ENCODE assay signal across 8 cellular contexts in the genomic region with DNA sequence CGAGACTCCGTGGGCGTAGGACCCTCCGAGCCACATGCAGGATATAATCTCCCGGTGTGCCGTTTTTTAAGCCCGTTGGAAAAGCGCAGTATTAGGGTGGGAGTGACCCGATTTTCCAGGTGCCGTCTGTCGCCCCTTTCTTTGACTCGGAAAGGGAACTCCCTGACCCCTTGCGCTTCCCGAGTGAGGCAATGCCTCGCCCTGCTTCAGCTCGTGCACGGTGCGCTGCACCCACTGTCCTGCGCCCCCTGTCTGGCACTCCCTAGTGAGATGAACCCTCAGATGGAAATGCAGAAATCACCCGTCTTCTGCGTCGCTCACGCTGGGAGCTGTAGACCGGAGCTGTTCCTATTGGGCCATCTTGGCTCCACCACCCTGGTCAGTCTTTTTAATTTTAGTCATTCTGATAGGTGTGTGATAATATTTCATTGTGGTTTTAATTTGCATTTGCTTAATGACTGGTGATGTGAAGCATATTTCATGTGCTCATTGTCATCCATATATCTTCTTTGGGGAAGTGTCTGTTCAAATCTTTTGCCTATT. TPM values are rescaled to one million over a fixed set of nuclear protein-coding genes. Genes with fewer than 3 reads are reported as not detected.
DNase-seq lines count a peak whose midpoint lies in the region; TF ChIP-seq lines count a peak whose summit lies in the region.
"Not testable (repeated sequence)": the region's sequence is repeated elsewhere in the genome, so short reads cannot be mapped to it uniquely, and the experiment has no call there.

No MANE protein-coding gene starts in this region.

- not testable (repeated sequence) for H3K36me3 Mint-ChIP-seq in Caco-2 (ENCODE audit: insufficient read depth, unreplicated experiment)

- not testable (repeated sequence) for H2BK5ac ChIP-seq in trophoblast cell (ENCODE audit: low read depth, low read length, poor library complexity)

- CTCF ChIA-PET in Caco-2 (lab: Charles Lee), result interaction anchor here (1.5 kb wide), 1 partner anchor 24 kb away, joined by 4 read pairs; no protein-coding TSS in a partner anchor

- H3K27ac Mint-ChIP-seq in Caco-2 (ENCODE audit: unreplicated experiment), result peak overlapping the region; percentile 33

- not testable (repeated sequence) for H2BK120ac ChIP-seq in trophoblast cell (ENCODE audit: insufficient read depth, low read length, poor library complexity)

- H3K27me3 Mint-ChIP-seq in Caco-2 (ENCODE audit: insufficient read depth, unreplicated experiment), result not testable (repeated sequence)

- H3K27ac ChIP-seq in SJCRH30; trophoblast cell (ENCODE audit: low read depth, low read length): not testable (repeated sequence)

- H3K4me2 ChIP-seq in trophoblast cell (ENCODE audit: low read length), result peak overlapping the region; percentile 53

- not testable (repeated sequence) for H3K36me3 ChIP-seq in Caco-2 (ENCODE audit: control insufficient read depth, insufficient read depth, low read length); SJCRH30; iPS-15b (ENCODE audit: control insufficient read depth, insufficient read depth, low read length); trophoblast cell (ENCODE audit: control insufficient read depth in 1 of 2, insufficient read depth in 2 of 2, low read length in 2 of 2)

- H3K79me2 ChIP-seq in trophoblast cell (ENCODE audit: control insufficient read depth, insufficient read depth, low read length, poor library complexity), result not testable (repeated sequence)

- H3K4me3 Mint-ChIP-seq in Caco-2 (ENCODE audit: unreplicated experiment), result peak overlapping the region; percentile 90

- BruUV-seq in Caco-2 (replicated peaks; lab: Mats Ljungman, UMichigan), result not testable (repeated sequence)

- not testable (repeated sequence) for H3K27me3 ChIP-seq in Caco-2 (replicated peaks; ENCODE audit: control insufficient read depth, insufficient read depth, low read length); SJCRH30; trophoblast cell (ENCODE audit: insufficient read depth, low read length)
- H3K27me3 ChIP-seq in iPS-15b (ENCODE audit: control insufficient read depth, insufficient read depth, low read length), result peaks cover 41% of the 10 kb centered on the region

- H2BK12ac ChIP-seq in trophoblast cell (ENCODE audit: low read length), result not testable (repeated sequence)

- H3K14ac ChIP-seq in trophoblast cell (ENCODE audit: low read length), result peak overlapping the region; percentile 40

- H3K4me1 ChIP-seq in Caco-2; SJCRH30; iPS-15b (ENCODE audit: control insufficient read depth, insufficient read depth, low read length); trophoblast cell (ENCODE audit: control insufficient read depth in 1 of 2, insufficient read depth in 2 of 2, low read length in 2 of 2): not testable (repeated sequence)

- DNase-seq in Caco-2 (peak; percentile 73 to 75), LNCaP clone FGC (ENCODE audit: low read depth) (peak; percentile 4), SJCRH30 (peak; percentile 43 to 57), choroid plexus epithelial cell (ENCODE audit: low read depth) (peak; percentile 42)
- DNase-seq in activated CD8-positive, alpha-beta memory T cell treated with anti-CD3 and anti-CD28 coated beads, Interleukin-2, amount 50 U/mL, for 4 hours, result peak; percentile 65
- not testable (repeated sequence) for DNase-seq in trophoblast cell
- DNase-seq in stimulated activated CD8-positive, alpha-beta memory T cell treated with anti-CD3 and anti-CD28 coated beads, Interleukin-7, amount 100 ng/mL, for 24 hours (ENCODE audit: low read depth), result peak; percentile 18

- H3K9me3 ChIP-seq in Caco-2; SJCRH30 (replicated peaks); iPS-15b (ENCODE audit: control insufficient read depth, insufficient read depth, low read length); trophoblast cell (ENCODE audit: insufficient read depth, low read depth, low read length): not testable (repeated sequence)

- H4K12ac ChIP-seq in trophoblast cell (ENCODE audit: low read depth, low read length), result not testable (repeated sequence)

- POLR2A ChIA-PET in Caco-2 (lab: Charles Lee), result not testable (repeated sequence)

- no CpG with 5 or more reads among the region's 24 CpGs for WGBS in trophoblast cell (ENCODE audit: extremely low coverage, insufficient coverage, insufficient read length)

- H3K79me1 ChIP-seq in trophoblast cell (ENCODE audit: low read length), result not testable (repeated sequence)

- H4K91ac ChIP-seq in trophoblast cell (ENCODE audit: low read depth, low read length), result not testable (repeated sequence)

- H3K9me3 Mint-ChIP-seq in Caco-2 (ENCODE audit: unreplicated experiment), result not testable (repeated sequence)

- H3K9ac ChIP-seq in iPS-15b (ENCODE audit: low read depth, low read length); trophoblast cell (ENCODE audit: low read length): not testable (repeated sequence)

- peak overlapping the region; percentile 73 for H4K8ac ChIP-seq in trophoblast cell (ENCODE audit: low read depth, low read length)

- H3K23ac ChIP-seq in trophoblast cell (ENCODE audit: low read length), result not testable (repeated sequence)

- H3K18ac ChIP-seq in trophoblast cell (ENCODE audit: low read length), result not testable (repeated sequence)

- intact Hi-C loops in Caco-2 (cut with micrococcal nuclease; ENCODE audit: unreplicated experiment), result not testable (repeated sequence)

- H2AK5ac ChIP-seq in trophoblast cell (ENCODE audit: low read length), result not testable (repeated sequence)

- not testable (repeated sequence) for H3K4ac ChIP-seq in trophoblast cell (ENCODE audit: low read depth, low read length)

- peak overlapping the region; percentile 79 for H2AFZ ChIP-seq in trophoblast cell (ENCODE audit: insufficient read depth, low read length, poor library complexity)

- H3K4me1 Mint-ChIP-seq in Caco-2 (ENCODE audit: low read depth, unreplicated experiment), result not testable (repeated sequence)

- H3K4me3 ChIP-seq in Caco-2 (ENCODE audit: low read depth, low read length) (peak overlapping the region; percentile 45), LNCaP clone FGC (ENCODE audit: low read depth, low read length) (peak overlapping the region; percentile 51), SJCRH30 (peak overlapping the region; percentile 65), choroid plexus epithelial cell (ENCODE audit: low read depth, low read length) (peak overlapping the region; percentile 63), iPS-15b (ENCODE audit: low read depth, low read length) (peak overlapping the region; percentile 62), trophoblast cell (ENCODE audit: low read depth, low read length) (peak overlapping the region; percentile 66)

- TF ChIP-seq CTCF in Caco-2 (IDR thresholded peaks at IDR 0.05; ENCODE audit: insufficient read depth in 1 of 2, low read depth in 1 of 2, low read length in 1 of 2, severe bottlenecking in 1 of 2, unreplicated experiment in 1 of 2), result peak; percentile 23 to 40
- TF ChIP-seq CTCF in LNCaP clone FGC (IDR thresholded peaks at IDR 0.05; ENCODE audit: control insufficient read depth, extremely low read depth, insufficient read depth), result 0 out of 2 replicates have a peak, but pooled peaks have one; percentile 34
- TF ChIP-seq CTCF in choroid plexus epithelial cell (conservative IDR thresholded peaks at IDR 0.05; ENCODE audit: low read depth, low read length), result peak; percentile 44

RNA-seq across cellular contexts. Expression of a gene that starts 19.0 kb away (rescaled TPM):
- not detected in 2 replicates for total RNA-seq in Caco-2 (2022)
- not detected in 2 replicates for total RNA-seq in SJCRH30 (2014; rRNA removed; shearing (Covaris generic))
- 0.07 TPM in 1 of 2 replicates, not detected in the other for polyA plus RNA-seq in trophoblast cell (2013)

RNA-seq across cellular contexts. Expression of a gene that starts 26.4 kb away (rescaled TPM):
- 17.2 and 22.3 TPM in 2 replicates for total RNA-seq in Caco-2 (2022)
- total RNA-seq in SJCRH30 (2014; rRNA removed; shearing (Covaris generic)), result 17.9 and 19.2 TPM in 2 replicates
- 21.8 and 22.7 TPM in 2 replicates for polyA plus RNA-seq in trophoblast cell (2013)
